Comparison of ENCODE assay signal across 11 cellular contexts in genomic region chr2:28755411-28755810, GRCh38. TPM values are rescaled to one million over a fixed set of nuclear protein-coding genes. Genes with fewer than 3 reads are reported as not detected.
A peak's percentile ranks its signal among the peaks of the same experiment; 100 is the strongest.
DNase-seq lines count a peak whose midpoint lies in the region; ATAC-seq, FAIRE-seq and TF ChIP-seq lines count a peak whose summit lies in the region.
"Had no signal": no experiment of that assay in that cellular context is flagged by ENCODE, and none has a peak within 500 bp of the region (broad histone marks: within the 10 kb centered on the region; RNA-seq: fewer than 3 reads in every experiment).

No MANE protein-coding gene starts in this region.

- 75% methylated on average over 3 of the region's 3 CpGs for WGBS in A549 (ENCODE audit: missing lambda C conversion rate)

- no peak for TF ChIP-seq POLR2A in A549 (IDR thresholded peaks at IDR 0.05; ENCODE audit: low read length)

- H3K79me2 ChIP-seq in KMS-11 (ENCODE audit: insufficient read depth, low read depth), result peaks cover 94% of the 10 kb centered on the region

- peaks cover 54% of the 10 kb centered on the region for H3K4me1 ChIP-seq in A549
- peaks cover 38% of the 10 kb centered on the region for H3K4me1 ChIP-seq in KMS-11 (ENCODE audit: low read depth, poor library complexity, severe bottlenecking)
- peaks cover 42 to 44% of the 10 kb centered on the region in 2 donors for H3K4me1 ChIP-seq in naive thymus-derived CD4-positive, alpha-beta T cell (ENCODE audit: control insufficient read depth in 2 of 2, insufficient read depth in 2 of 2, low read length in 2 of 2)

- H3K36me3 ChIP-seq in KMS-11 (ENCODE audit: insufficient read depth), result no peaks in the 10 kb centered on the region
- peaks cover 0 to 9% (median 0%) of the 10 kb centered on the region in 3 experiments for H3K36me3 ChIP-seq in naive thymus-derived CD4-positive, alpha-beta T cell (ENCODE audit: control insufficient read depth in 2 of 3, insufficient read depth in 3 of 3, low read length in 3 of 3)

- no peak for FAIRE-seq in A549 (lab: Jason Lieb, UNC)
- FAIRE-seq: TTC549 had no signal

- no peaks in the 10 kb centered on the region for H3K9me3 Mint-ChIP-seq in brain
- peaks cover 0 to 4% (median 0%) of the 10 kb centered on the region in 11 donors for H3K9me3 Mint-ChIP-seq in naive thymus-derived CD4-positive, alpha-beta T cell

- POLR2A ChIA-PET in A549 (lab: Yijun Ruan, JAX), result interaction anchor here (0.5 kb wide), 1 partner anchor 215 kb away, joined by 3 read pairs; no protein-coding TSS in a partner anchor
- POLR2A ChIA-PET in naive thymus-derived CD4-positive, alpha-beta T cell (lab: Charles Lee), result interaction anchor here (0.7 to 2.3 kb wide), 6 partner anchors 8 to 188 kb away, joined by 3 to 16 read pairs (median 4); no protein-coding TSS in a partner anchor

- H3K27ac Mint-ChIP-seq in brain, result peak overlapping the region in 4 of 5 experiments; percentile 42 to 93 (median 69)
- peak overlapping the region in 3 of 9 donors; percentile 21 to 71 (median 26) for H3K27ac Mint-ChIP-seq in naive thymus-derived CD4-positive, alpha-beta T cell

- intact Hi-C loops in naive thymus-derived CD4-positive, alpha-beta T cell (cut with micrococcal nuclease), result loop anchor here (10.0 kb wide), 3 partner anchors 359 to 1681 kb away; partner anchors contain the start of genes CLIP4 (in 1 of the 2), EMILIN1 (in 1 of the 2), MRPL33 (in 1 of the 2) and OST4 (in 1 of the 2)
- intact Hi-C loops in sciatic nerve (cut with DNase I), result loop anchor here (10.0 kb wide), 1 partner anchor 161 kb away; no protein-coding TSS in a partner anchor

- H3K27ac ChIP-seq in A549 (no peak overlapping the region), KMS-11 (no peak overlapping the region)
- no peak overlapping the region for H3K27ac ChIP-seq in naive thymus-derived CD4-positive, alpha-beta T cell (ENCODE audit: low read depth, low read length)

- no peak overlapping the region for H2AFZ ChIP-seq in KMS-11 (ENCODE audit: low read depth)

- no peak overlapping the region for H3K9ac ChIP-seq in KMS-11

- peaks cover 63% of the 10 kb centered on the region for H3K4me1 Mint-ChIP-seq in brain
- peaks cover 37 to 68% (median 61%) of the 10 kb centered on the region in 7 donors for H3K4me1 Mint-ChIP-seq in naive thymus-derived CD4-positive, alpha-beta T cell

- peaks cover 58% of the 10 kb centered on the region for H4K20me1 ChIP-seq in KMS-11 (ENCODE audit: insufficient read depth)

- ATAC-seq in A549, result no peak
- no peak for ATAC-seq in naive thymus-derived CD4-positive, alpha-beta T cell
- no peak for ATAC-seq in HG02938 (IDR thresholded peaks at IDR 0.05; ENCODE audit: unreplicated experiment)
- ATAC-seq in sciatic nerve, result no peak

- H3K9me3 ChIP-seq in A549, result no peaks in the 10 kb centered on the region
- no peaks in the 10 kb centered on the region for H3K9me3 ChIP-seq in naive thymus-derived CD4-positive, alpha-beta T cell (ENCODE audit: control insufficient read depth in 2 of 3, low read length in 3 of 3)

- H3K4me3 ChIP-seq in A549 (no peak overlapping the region), KMS-11 (IDR thresholded peaks at IDR 0.05; ENCODE audit: insufficient read depth, low read depth, low read length) (no peak overlapping the region)
- H3K4me3 ChIP-seq in naive thymus-derived CD4-positive, alpha-beta T cell (ENCODE audit: low read length), result no peak overlapping the region

- H3K4me3 Mint-ChIP-seq in brain, result peak overlapping the region; percentile 48 to 97 (median 90)
- H3K4me3 Mint-ChIP-seq in naive thymus-derived CD4-positive, alpha-beta T cell, result peak overlapping the region in 9 of 10 donors; percentile 41 to 97 (median 77)

- no peak for TF ChIP-seq CTCF in A549 (IDR thresholded peaks at IDR 0.05)
- TF ChIP-seq CTCF in KMS-11 (conservative IDR thresholded peaks at IDR 0.05; ENCODE audit: low read depth, low read length), result no peak
- TF ChIP-seq CTCF in brain (conservative IDR thresholded peaks at IDR 0.05), result no peak

- no peaks in the 10 kb centered on the region for H3K27me3 ChIP-seq in KMS-11 (ENCODE audit: insufficient read depth, low read depth)
- no peaks in the 10 kb centered on the region for H3K27me3 ChIP-seq in naive thymus-derived CD4-positive, alpha-beta T cell (ENCODE audit: control insufficient read depth in 2 of 2, insufficient read depth in 2 of 2, low read length in 2 of 2)

- CTCF ChIA-PET in A549 (lab: Yijun Ruan, JAX), result interaction anchor here (1.2 to 9.5 kb wide), 7 partner anchors 7 to 190 kb away, joined by 3 to 135 read pairs (median 7); no protein-coding TSS in a partner anchor
- CTCF ChIA-PET in naive thymus-derived CD4-positive, alpha-beta T cell (lab: Charles Lee), result interaction anchor here (0.6 to 12.2 kb wide), 7 partner anchors 9 to 223 kb away, joined by 3 to 119 read pairs (median 3); no protein-coding TSS in a partner anchor

- peaks cover 25% of the 10 kb centered on the region for H3K36me3 Mint-ChIP-seq in brain
- H3K36me3 Mint-ChIP-seq in naive thymus-derived CD4-positive, alpha-beta T cell, result peaks cover 0 to 13% (median 4%) of the 10 kb centered on the region in 5 donors

- no peak for DNase-seq in A549 (ENCODE audit: low read depth in 1 of 2, low spot score in 1 of 2)
- DNase-seq in naive thymus-derived CD4-positive, alpha-beta T cell, result no peak
- no peak for DNase-seq in stimulated activated CD8-positive, alpha-beta memory T cell treated with anti-CD3 and anti-CD28 coated beads, Interleukin-4, amount 100 ng/mL, for 48 hours
- DNase-seq in sciatic nerve (ENCODE audit: low spot score), result no peak
- no peak for DNase-seq in NCI-H1417 (lab: John Stamatoyannopoulos, UW)
- DNase-seq: cerebellar nuclear complex, NCI-H1930 had no signal

- peak overlapping the region; percentile 80 for H3K4me2 ChIP-seq in A549
- H3K4me2 ChIP-seq in KMS-11, result peak overlapping the region; percentile 20; the same call in 1 of the 2 replicates

- TF ChIP-seq EP300 in A549 (IDR thresholded peaks at IDR 0.05), result no peak

- no peak for TF ChIP-seq RAD21 in A549 (conservative IDR thresholded peaks at IDR 0.05 in 1 of 2, IDR thresholded peaks at IDR 0.05 in 1 of 2)

- H3K27me3 Mint-ChIP-seq in brain, result peaks cover 11% of the 10 kb centered on the region
- H3K27me3 Mint-ChIP-seq in naive thymus-derived CD4-positive, alpha-beta T cell, result no peaks in the 10 kb centered on the region

TF ChIP-seq in A549, 52 proteins besides CTCF, POLR2A, EP300 and RAD21 (continues in another document):
- TF ChIP-seq MAZ (IDR thresholded peaks at IDR 0.05; ENCODE audit: borderline replicate concordance, low read depth, low read length) (no peak), CBX2 (IDR thresholded peaks at IDR 0.05; ENCODE audit: borderline replicate concordance, low read depth) (no peak), FOSB (CRISPR knock-in tag; IDR thresholded peaks at IDR 0.05) (no peak), USF2 (IDR thresholded peaks at IDR 0.05) (no peak), CHD2 (IDR thresholded peaks at IDR 0.05; ENCODE audit: low read length, partially characterized antibody) (no peak), TFCP2L1 (CRISPR knock-in tag; IDR thresholded peaks at IDR 0.05) (no peak)
- TF ChIP-seq, protein P1, sequence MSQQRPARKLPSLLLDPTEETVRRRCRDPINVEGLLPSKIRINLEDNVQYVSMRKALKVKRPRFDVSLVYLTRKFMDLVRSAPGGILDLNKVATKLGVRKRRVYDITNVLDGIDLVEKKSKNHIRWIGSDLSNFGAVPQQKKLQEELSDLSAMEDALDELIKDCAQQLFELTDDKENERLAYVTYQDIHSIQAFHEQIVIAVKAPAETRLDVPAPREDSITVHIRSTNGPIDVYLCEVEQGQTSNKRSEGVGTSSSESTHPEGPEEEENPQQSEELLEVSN (IDR thresholded peaks at IDR 0.05; ENCODE audit: borderline replicate concordance, low read depth), result no peak
- TF ChIP-seq, protein P2, sequence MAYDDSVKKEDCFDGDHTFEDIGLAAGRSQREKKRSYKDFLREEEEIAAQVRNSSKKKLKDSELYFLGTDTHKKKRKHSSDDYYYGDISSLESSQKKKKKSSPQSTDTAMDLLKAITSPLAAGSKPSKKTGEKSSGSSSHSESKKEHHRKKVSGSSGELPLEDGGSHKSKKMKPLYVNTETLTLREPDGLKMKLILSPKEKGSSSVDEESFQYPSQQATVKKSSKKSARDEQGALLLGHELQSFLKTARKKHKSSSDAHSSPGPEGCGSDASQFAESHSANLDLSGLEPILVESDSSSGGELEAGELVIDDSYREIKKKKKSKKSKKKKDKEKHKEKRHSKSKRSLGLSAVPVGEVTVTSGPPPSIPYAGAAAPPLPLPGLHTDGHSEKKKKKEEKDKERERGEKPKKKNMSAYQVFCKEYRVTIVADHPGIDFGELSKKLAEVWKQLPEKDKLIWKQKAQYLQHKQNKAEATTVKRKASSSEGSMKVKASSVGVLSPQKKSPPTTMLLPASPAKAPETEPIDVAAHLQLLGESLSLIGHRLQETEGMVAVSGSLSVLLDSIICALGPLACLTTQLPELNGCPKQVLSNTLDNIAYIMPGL (CRISPR knock-in tag; IDR thresholded peaks at IDR 0.05; ENCODE audit: borderline replicate concordance), result no peak

RNA-seq across cellular contexts. Expression of gene PPP1CB, which starts 3.8 kb away (rescaled TPM):
- 119 and 188 TPM in 2 replicates for polyA plus RNA-seq in A549 (2011; rRNA removed)
- 21.2 and 22.3 TPM in 2 replicates for polyA plus RNA-seq in A549 (2012; cell fraction: cytosol; rRNA removed)
- 13.8 and 16.9 TPM in 2 replicates for polyA plus RNA-seq in A549 (2012; cell fraction: nucleus; rRNA removed)
- polyA plus RNA-seq in A549 (2017; fragmentation: RNase III; extraction: RNeasy Plus Mini Kit Qiagen cat#74134 plus additional on column Dnase treatment), result 143 to 165 TPM (median 147 TPM) in 3 replicates
- polyA minus RNA-seq in A549 (2011; rRNA and poly(A)+ RNA removed), result 112 and 145 TPM in 2 replicates
- 38.3 TPM for polyA plus RNA-seq in brain (ENCODE audit: insufficient read depth, low read depth, low replicate concordance)
- total RNA-seq in naive thymus-derived CD4-positive, alpha-beta T cell, result 100 to 1,000 TPM; 202 to 223 (median 210) TPM
- polyA plus RNA-seq in naive thymus-derived CD4-positive, alpha-beta T cell, result 100 to 1,000 TPM in 1 of 2 donors, 10 to 100 TPM in 1; 73.5 to 100 TPM
- total RNA-seq in sciatic nerve, result 210 TPM

RNA-seq across cellular contexts. Expression of gene SPDYA, which starts 55.2 kb away (rescaled TPM):
- polyA plus RNA-seq in A549 (2011; rRNA removed), result 0.17 and 0.49 TPM in 2 replicates
- 0.05 TPM in 1 of 2 replicates, not detected in the other for polyA plus RNA-seq in A549 (2012; cell fraction: cytosol; rRNA removed)
- 0.06 and 0.07 TPM in 2 replicates for polyA plus RNA-seq in A549 (2012; cell fraction: nucleus; rRNA removed)
- 0.14 to 0.34 TPM (median 0.24 TPM) in 3 replicates for polyA plus RNA-seq in A549 (2017; fragmentation: RNase III; extraction: RNeasy Plus Mini Kit Qiagen cat#74134 plus additional on column Dnase treatment)
- polyA minus RNA-seq in A549 (2011; rRNA and poly(A)+ RNA removed), result 0.24 and 0.50 TPM in 2 replicates
- polyA plus RNA-seq in brain (ENCODE audit: insufficient read depth, low read depth, low replicate concordance), result not detected
- 1 to 10 TPM; 1.3 to 9.8 (median 4.6) TPM for total RNA-seq in naive thymus-derived CD4-positive, alpha-beta T cell
- not detected for polyA plus RNA-seq in naive thymus-derived CD4-positive, alpha-beta T cell
- total RNA-seq in sciatic nerve, result 3.3 TPM
